ENCODE assay signal across 8 cellular contexts in the genomic region with DNA sequence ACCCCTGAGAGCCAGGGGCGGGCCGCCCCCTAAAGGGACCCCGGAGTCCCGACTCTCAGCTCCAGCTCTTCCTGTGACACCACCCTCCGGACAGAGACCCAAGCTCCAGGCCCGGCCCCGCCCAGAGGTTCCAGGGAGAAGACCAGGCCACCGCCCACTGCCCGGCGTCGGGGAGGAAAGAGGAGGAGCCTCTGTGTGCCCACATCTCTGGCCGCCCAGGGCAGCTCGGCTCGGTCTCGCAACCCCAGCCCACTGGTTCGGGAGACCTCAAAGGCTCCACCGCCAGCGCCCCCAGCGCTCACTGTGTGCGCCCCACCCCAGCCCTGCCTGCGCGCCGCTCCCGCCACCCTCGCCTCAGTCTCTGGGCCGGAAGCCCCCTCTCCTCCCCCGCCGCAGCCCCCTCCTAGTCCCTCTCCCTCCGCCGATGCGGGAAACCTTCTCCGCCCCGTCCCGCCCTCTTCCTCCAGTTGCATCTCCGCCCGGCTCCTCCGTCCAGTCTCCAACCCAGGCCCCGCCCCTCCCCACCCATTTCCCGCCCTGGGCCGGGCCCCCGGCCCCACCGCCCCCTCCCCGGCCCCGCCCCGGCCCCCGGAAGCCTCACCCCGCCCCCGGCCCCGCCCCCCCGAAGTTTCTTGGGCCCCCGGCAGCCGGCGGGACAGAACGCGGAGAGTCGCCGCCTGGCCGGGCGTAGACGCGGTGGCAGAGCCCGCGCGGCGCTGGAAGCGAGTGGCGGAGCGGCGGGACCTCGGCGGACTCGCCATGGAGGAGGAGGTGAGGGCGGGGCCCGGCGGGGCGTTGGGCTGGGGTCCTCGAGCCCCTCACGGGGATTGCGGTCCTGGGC. TPM values are rescaled to one million over a fixed set of nuclear protein-coding genes. Genes with fewer than 3 reads are reported as not detected.
DNase-seq lines count a peak whose midpoint lies in the region; TF ChIP-seq lines count a peak whose summit lies in the region.

A gene with protein sequence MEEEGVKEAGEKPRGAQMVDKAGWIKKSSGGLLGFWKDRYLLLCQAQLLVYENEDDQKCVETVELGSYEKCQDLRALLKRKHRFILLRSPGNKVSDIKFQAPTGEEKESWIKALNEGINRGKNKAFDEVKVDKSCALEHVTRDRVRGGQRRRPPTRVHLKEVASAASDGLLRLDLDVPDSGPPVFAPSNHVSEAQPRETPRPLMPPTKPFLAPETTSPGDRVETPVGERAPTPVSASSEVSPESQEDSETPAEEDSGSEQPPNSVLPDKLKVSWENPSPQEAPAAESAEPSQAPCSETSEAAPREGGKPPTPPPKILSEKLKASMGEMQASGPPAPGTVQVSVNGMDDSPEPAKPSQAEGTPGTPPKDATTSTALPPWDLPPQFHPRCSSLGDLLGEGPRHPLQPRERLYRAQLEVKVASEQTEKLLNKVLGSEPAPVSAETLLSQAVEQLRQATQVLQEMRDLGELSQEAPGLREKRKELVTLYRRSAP (plus strand): TSS at position 658 of the 841 bp plus-strand sequence. CDS start 102 bp downstream, at position 760.

- peak; percentile 6 for TF ChIP-seq CTCF in foreskin fibroblast (IDR thresholded peaks at IDR 0.05; ENCODE audit: low read depth, low read length)
- peak; percentile 36 for TF ChIP-seq CTCF in neural crest cell (conservative IDR thresholded peaks at IDR 0.05)
- TF ChIP-seq CTCF in stomach (IDR thresholded peaks at IDR 0.05): peak in 1 of 7 experiments; percentile 8

- no peaks in the 10 kb centered on the region for H3K27me3 Mint-ChIP-seq in neural crest cell (ENCODE audit: low read depth)

- H3K27me3 ChIP-seq in stomach: no peaks in the 10 kb centered on the region

- peaks cover 3% of the 10 kb centered on the region for H3K9me3 Mint-ChIP-seq in neural crest cell

- TF ChIP-seq POLR2A in stomach (IDR thresholded peaks at IDR 0.05): peak in 1 of 4 donors; percentile 26

- intact Hi-C loops in stomach (cut with DNase I; ENCODE audit: low total_unique reads): no loop called here

- no peaks in the 10 kb centered on the region for H3K36me3 Mint-ChIP-seq in neural crest cell (ENCODE audit: low read depth)

- DNase-seq in ELF-1 (ENCODE audit: low read depth, low spot score) (peak; percentile 94), H4 (ENCODE audit: low spot score) (peak; percentile 91), M059J (ENCODE audit: low read depth) (peak; percentile 92), SIG-M5 treated with dmso at 0.1 percent for 504 hours (lab: John Stamatoyannopoulos, UW; ENCODE audit: unreplicated experiment) (peak; percentile 94), activated gamma-delta T cell treated with Interleukin-2 at 50 U/mL for 16 hours (peak; percentile 91), foreskin fibroblast (peak; percentile 94 to 98), neural crest cell (ENCODE audit: low read depth, low spot score) (peak; percentile 92), stomach (peak; percentile 93)

- WGBS in stomach, 5 donors: 0 to 2% (median 1%) methylated on average over 19 to 77 of the region's 79 CpGs

- H3K27ac Mint-ChIP-seq in neural crest cell (ENCODE audit: unreplicated experiment): peak within 1 kb of the TSS; percentile 88

- H3K4me1 ChIP-seq in stomach: peaks cover 20 to 57% (median 44%) of the 10 kb centered on the region in 4 donors

- peak within 1 kb of the TSS; percentile 84 to 98 (median 95) for H3K27ac ChIP-seq in stomach

- peaks cover 85% of the 10 kb centered on the region for H3K4me1 Mint-ChIP-seq in neural crest cell

- H3K4me3 ChIP-seq in foreskin fibroblast (ENCODE audit: low read depth in 1 of 2, low read length in 2 of 2): peak within 1 kb of the TSS; percentile 98 to 100
- peak within 1 kb of the TSS; percentile 77 to 96 (median 94) for H3K4me3 ChIP-seq in stomach

- H3K4me3 Mint-ChIP-seq in neural crest cell: peak within 1 kb of the TSS; percentile 98

- peaks cover 0 to 3% (median 0%) of the 10 kb centered on the region in 4 donors for H3K36me3 ChIP-seq in stomach

- H3K9me3 ChIP-seq in stomach: no peaks in the 10 kb centered on the region

- no peak for TF ChIP-seq EP300 in stomach (IDR thresholded peaks at IDR 0.05)

RNA-seq across cellular contexts. Expression of the gene that starts here (rescaled TPM):
- 5.5 and 7.6 TPM in 2 replicates for total RNA-seq in H4 (2014; rRNA removed; shearing (Covaris generic))
- total RNA-seq in M059J (2014; rRNA removed; shearing (Covaris generic)): 8.7 and 14.0 TPM in 2 replicates
- total RNA-seq in neural crest cell (18.2 and 18.9 TPM in 2 replicates), stomach (10 to 100 TPM in 4 of 5 donors, 1 to 10 TPM in 1; 9.0 to 23.9 (median 15.2) TPM)
- 10 to 100 TPM in 2 of 3 donors, 1 to 10 TPM in 1; 7.5 to 25.4 (median 23.2) TPM for polyA plus RNA-seq in stomach

Comparison
In these comparisons a context has a peak if more than half of its experiments do, and no peak if none do; other contexts are left out.
1. Peak in every context shown above with its lines: DNase-seq, H3K4me3 ChIP-seq and H3K27ac ChIP-seq.